ENCODE assay signal across 23 cellular contexts in genomic region chr9:2453701-2454100, GRCh38.
"Had no signal": no experiment of that assay in that cellular context is flagged by ENCODE, and none has a peak within 500 bp of the region (broad histone marks: within the 10 kb centered on the region; RNA-seq: fewer than 3 reads in every experiment).

No MANE protein-coding gene starts in this region.

- H3K27ac ChIP-seq: KMS-11 had no signal

- H3K9me3 ChIP-seq: SK-N-SH had no signal

- H3K4me3 ChIP-seq: K562 had no signal

- H3K36me3 Mint-ChIP-seq: IgD-negative memory B cell had no signal

- H3K27ac Mint-ChIP-seq: IgD-negative memory B cell had no signal

- H3K4me3 Mint-ChIP-seq: IgD-negative memory B cell had no signal

- DNase-seq: Kasumi-1, MM.1S, NCI-H1092 treated with DMSO at 0.1 percent for 48 hours, NCI-H1436, NCI-H187, NCI-H2029, NCI-H2081 treated with DMSO at 0.1 percent for 48 hours, NCI-H2171, NCI-H226, NCI-H446, NCI-H510A, NCI-H524 treated with DMSO at 0.1 percent for 48 hours, NCI-H69, NCI-H774, Right ventricle myocardium superior, RPMI8226, SK-N-SH, SW 1271 had no signal

- ATAC-seq: K562 had no signal

- FAIRE-seq: HTR-8/SVneo, K562, RCC 7860 had no signal

- H3K4me2 ChIP-seq: KMS-11, SK-N-SH had no signal

- H3K9me3 Mint-ChIP-seq: IgD-negative memory B cell had no signal

- H3K9ac ChIP-seq: KMS-11, SK-N-SH had no signal

- H3K27me3 Mint-ChIP-seq: IgD-negative memory B cell had no signal

- H3K4me1 Mint-ChIP-seq: IgD-negative memory B cell had no signal
